In the genomic region with DNA sequence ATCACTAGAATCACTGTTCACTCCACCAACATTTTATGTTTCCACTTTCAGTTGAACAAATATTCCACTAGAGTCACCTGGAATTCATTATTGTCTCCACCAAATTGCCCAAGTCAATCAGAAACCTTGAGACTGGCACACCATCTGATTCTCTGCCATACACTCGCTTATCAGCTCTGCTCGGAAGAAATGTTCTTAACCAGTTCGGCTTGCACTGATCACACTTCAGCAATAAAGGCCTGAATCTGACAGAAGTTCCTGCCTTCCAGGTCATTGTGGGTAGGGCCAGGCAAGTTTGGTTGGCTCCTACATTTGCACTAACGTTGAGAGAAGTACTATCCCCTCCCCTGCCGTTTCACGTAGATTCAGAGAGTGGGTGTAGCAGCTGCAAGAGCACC, we compare ENCODE assay signal across 1 cellular context.
A peak's percentile ranks its signal among the peaks of the same experiment; 100 is the strongest.
TF ChIP-seq lines count a peak whose summit lies in the region.

No MANE protein-coding gene starts in this region.

TF ChIP-seq in HepG2, 621 proteins besides CTCF, POLR2A, EP300 and RAD21 (continues in another document):
- no peak for TF ChIP-seq SRF (IDR thresholded peaks at IDR 0.05; ENCODE audit: low read depth, low read length)
- TF ChIP-seq, protein P1, sequence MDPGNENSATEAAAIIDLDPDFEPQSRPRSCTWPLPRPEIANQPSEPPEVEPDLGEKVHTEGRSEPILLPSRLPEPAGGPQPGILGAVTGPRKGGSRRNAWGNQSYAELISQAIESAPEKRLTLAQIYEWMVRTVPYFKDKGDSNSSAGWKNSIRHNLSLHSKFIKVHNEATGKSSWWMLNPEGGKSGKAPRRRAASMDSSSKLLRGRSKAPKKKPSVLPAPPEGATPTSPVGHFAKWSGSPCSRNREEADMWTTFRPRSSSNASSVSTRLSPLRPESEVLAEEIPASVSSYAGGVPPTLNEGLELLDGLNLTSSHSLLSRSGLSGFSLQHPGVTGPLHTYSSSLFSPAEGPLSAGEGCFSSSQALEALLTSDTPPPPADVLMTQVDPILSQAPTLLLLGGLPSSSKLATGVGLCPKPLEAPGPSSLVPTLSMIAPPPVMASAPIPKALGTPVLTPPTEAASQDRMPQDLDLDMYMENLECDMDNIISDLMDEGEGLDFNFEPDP (CRISPR knock-in tag; conservative IDR thresholded peaks at IDR 0.05) = 0 out of 2 replicates have a peak, but pooled peaks have one; percentile 11
- TF ChIP-seq ZNF253 (CRISPR knock-in tag; IDR thresholded peaks at IDR 0.05; ENCODE audit: borderline replicate concordance) = no peak
- TF ChIP-seq MXD4 (CRISPR knock-in tag; IDR thresholded peaks at IDR 0.05) = no peak
- 0 out of 2 replicates have a peak, but pooled peaks have one; percentile 2 for TF ChIP-seq ZNF543 (CRISPR knock-in tag; IDR thresholded peaks at IDR 0.05)
- peak; percentile 27; the same call in 1 of the 2 replicates for TF ChIP-seq ZNF143 (CRISPR knock-in tag; IDR thresholded peaks at IDR 0.05)
- no peak for TF ChIP-seq TBX3 (IDR thresholded peaks at IDR 0.05; ENCODE audit: borderline replicate concordance)
- TF ChIP-seq ESRRA (CRISPR knock-in tag; IDR thresholded peaks at IDR 0.05; ENCODE audit: low read depth) = 0 out of 2 replicates have a peak, but pooled peaks have one; percentile 16
- TF ChIP-seq NONO (IDR thresholded peaks at IDR 0.05) = no peak
- 0 out of 2 replicates have a peak, but pooled peaks have one; percentile 29 for TF ChIP-seq NONO (CRISPR knock-in tag; conservative IDR thresholded peaks at IDR 0.05)
- TF ChIP-seq ZNF292 (CRISPR knock-in tag; IDR thresholded peaks at IDR 0.05; ENCODE audit: borderline replicate concordance, low read depth) = no peak
- no peak for TF ChIP-seq SIN3B (IDR thresholded peaks at IDR 0.05; ENCODE audit: low read length)
- TF ChIP-seq, protein P2, sequence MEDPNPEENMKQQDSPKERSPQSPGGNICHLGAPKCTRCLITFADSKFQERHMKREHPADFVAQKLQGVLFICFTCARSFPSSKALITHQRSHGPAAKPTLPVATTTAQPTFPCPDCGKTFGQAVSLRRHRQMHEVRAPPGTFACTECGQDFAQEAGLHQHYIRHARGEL (CRISPR knock-in tag; IDR thresholded peaks at IDR 0.05) = no peak
- TF ChIP-seq ZNF367 (CRISPR knock-in tag; IDR thresholded peaks at IDR 0.05; ENCODE audit: borderline replicate concordance) = no peak
- no peak for TF ChIP-seq ZFY (CRISPR knock-in tag; IDR thresholded peaks at IDR 0.05)
- peak; percentile 2; the same call in 1 of the 2 replicates for TF ChIP-seq ZNF510 (CRISPR knock-in tag; IDR thresholded peaks at IDR 0.05; ENCODE audit: low read depth)
- TF ChIP-seq POLR2AphosphoS2 (IDR thresholded peaks at IDR 0.05; ENCODE audit: low read depth, low read length) = no peak
- TF ChIP-seq, protein P3, sequence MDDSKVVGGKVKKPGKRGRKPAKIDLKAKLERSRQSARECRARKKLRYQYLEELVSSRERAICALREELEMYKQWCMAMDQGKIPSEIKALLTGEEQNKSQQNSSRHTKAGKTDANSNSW (CRISPR knock-in tag; IDR thresholded peaks at IDR 0.05; ENCODE audit: borderline replicate concordance) = no peak
- TF ChIP-seq, protein P4, sequence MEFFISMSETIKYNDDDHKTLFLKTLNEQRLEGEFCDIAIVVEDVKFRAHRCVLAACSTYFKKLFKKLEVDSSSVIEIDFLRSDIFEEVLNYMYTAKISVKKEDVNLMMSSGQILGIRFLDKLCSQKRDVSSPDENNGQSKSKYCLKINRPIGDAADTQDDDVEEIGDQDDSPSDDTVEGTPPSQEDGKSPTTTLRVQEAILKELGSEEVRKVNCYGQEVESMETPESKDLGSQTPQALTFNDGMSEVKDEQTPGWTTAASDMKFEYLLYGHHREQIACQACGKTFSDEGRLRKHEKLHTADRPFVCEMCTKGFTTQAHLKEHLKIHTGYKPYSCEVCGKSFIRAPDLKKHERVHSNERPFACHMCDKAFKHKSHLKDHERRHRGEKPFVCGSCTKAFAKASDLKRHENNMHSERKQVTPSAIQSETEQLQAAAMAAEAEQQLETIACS (CRISPR knock-in tag; IDR thresholded peaks at IDR 0.05) = no peak
- no peak for TF ChIP-seq RAD51 (IDR thresholded peaks at IDR 0.05; ENCODE audit: borderline replicate concordance)
- no peak for TF ChIP-seq CBX5 (CRISPR knock-in tag; IDR thresholded peaks at IDR 0.05; ENCODE audit: borderline replicate concordance)
- TF ChIP-seq, protein P5, sequence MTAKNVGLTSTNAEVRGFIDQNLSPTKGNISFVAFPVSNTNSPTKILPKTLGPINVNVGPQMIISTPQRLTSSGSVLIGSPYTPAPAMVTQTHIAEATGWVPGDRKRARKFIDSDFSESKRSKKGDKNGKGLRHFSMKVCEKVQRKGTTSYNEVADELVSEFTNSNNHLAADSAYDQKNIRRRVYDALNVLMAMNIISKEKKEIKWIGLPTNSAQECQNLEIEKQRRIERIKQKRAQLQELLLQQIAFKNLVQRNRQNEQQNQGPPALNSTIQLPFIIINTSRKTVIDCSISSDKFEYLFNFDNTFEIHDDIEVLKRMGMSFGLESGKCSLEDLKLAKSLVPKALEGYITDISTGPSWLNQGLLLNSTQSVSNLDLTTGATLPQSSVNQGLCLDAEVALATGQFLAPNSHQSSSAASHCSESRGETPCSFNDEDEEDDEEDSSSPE (CRISPR knock-in tag; IDR thresholded peaks at IDR 0.05) = 0 out of 2 replicates have a peak, but pooled peaks have one; percentile 7
- TF ChIP-seq HOXD1 (CRISPR knock-in tag; IDR thresholded peaks at IDR 0.05) = no peak
- TF ChIP-seq MXI1 (IDR thresholded peaks at IDR 0.05; ENCODE audit: borderline replicate concordance, low read depth, low read length) = no peak
- no peak for TF ChIP-seq CBX2 (IDR thresholded peaks at IDR 0.05; ENCODE audit: low read depth, low read length)
- no peak for TF ChIP-seq CBX2 (CRISPR knock-in tag; IDR thresholded peaks at IDR 0.05; ENCODE audit: low read depth)
- no peak for TF ChIP-seq ZFP36 (IDR thresholded peaks at IDR 0.05; ENCODE audit: borderline replicate concordance, low read depth, low read length, partially characterized antibody)
- TF ChIP-seq ZNF430 (CRISPR knock-in tag; IDR thresholded peaks at IDR 0.05) = no peak
- no peak for TF ChIP-seq ZNF782 (CRISPR knock-in tag; IDR thresholded peaks at IDR 0.05; ENCODE audit: borderline replicate concordance)
- TF ChIP-seq, protein P6, sequence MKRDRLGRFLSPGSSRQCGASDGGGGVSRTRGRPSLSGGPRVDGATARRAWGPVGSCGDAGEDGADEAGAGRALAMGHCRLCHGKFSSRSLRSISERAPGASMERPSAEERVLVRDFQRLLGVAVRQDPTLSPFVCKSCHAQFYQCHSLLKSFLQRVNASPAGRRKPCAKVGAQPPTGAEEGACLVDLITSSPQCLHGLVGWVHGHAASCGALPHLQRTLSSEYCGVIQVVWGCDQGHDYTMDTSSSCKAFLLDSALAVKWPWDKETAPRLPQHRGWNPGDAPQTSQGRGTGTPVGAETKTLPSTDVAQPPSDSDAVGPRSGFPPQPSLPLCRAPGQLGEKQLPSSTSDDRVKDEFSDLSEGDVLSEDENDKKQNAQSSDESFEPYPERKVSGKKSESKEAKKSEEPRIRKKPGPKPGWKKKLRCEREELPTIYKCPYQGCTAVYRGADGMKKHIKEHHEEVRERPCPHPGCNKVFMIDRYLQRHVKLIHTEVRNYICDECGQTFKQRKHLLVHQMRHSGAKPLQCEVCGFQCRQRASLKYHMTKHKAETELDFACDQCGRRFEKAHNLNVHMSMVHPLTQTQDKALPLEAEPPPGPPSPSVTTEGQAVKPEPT (CRISPR knock-in tag; IDR thresholded peaks at IDR 0.05; ENCODE audit: low read depth) = no peak
- TF ChIP-seq YEATS4 (CRISPR knock-in tag; IDR thresholded peaks at IDR 0.05; ENCODE audit: borderline replicate concordance) = no peak
- TF ChIP-seq REXO4 (CRISPR knock-in tag; IDR thresholded peaks at IDR 0.05; ENCODE audit: borderline replicate concordance) = no peak
- no peak for TF ChIP-seq ZSCAN30 (CRISPR knock-in tag; IDR thresholded peaks at IDR 0.05)
- TF ChIP-seq, protein P7, sequence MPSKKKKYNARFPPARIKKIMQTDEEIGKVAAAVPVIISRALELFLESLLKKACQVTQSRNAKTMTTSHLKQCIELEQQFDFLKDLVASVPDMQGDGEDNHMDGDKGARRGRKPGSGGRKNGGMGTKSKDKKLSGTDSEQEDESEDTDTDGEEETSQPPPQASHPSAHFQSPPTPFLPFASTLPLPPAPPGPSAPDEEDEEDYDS (CRISPR knock-in tag; IDR thresholded peaks at IDR 0.05) = 0 out of 2 replicates have a peak, but pooled peaks have one; percentile 13
- TF ChIP-seq, protein P8, sequence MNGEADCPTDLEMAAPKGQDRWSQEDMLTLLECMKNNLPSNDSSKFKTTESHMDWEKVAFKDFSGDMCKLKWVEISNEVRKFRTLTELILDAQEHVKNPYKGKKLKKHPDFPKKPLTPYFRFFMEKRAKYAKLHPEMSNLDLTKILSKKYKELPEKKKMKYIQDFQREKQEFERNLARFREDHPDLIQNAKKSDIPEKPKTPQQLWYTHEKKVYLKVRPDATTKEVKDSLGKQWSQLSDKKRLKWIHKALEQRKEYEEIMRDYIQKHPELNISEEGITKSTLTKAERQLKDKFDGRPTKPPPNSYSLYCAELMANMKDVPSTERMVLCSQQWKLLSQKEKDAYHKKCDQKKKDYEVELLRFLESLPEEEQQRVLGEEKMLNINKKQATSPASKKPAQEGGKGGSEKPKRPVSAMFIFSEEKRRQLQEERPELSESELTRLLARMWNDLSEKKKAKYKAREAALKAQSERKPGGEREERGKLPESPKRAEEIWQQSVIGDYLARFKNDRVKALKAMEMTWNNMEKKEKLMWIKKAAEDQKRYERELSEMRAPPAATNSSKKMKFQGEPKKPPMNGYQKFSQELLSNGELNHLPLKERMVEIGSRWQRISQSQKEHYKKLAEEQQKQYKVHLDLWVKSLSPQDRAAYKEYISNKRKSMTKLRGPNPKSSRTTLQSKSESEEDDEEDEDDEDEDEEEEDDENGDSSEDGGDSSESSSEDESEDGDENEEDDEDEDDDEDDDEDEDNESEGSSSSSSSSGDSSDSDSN (CRISPR knock-in tag; IDR thresholded peaks at IDR 0.05) = no peak
- TF ChIP-seq NFYB (CRISPR knock-in tag; IDR thresholded peaks at IDR 0.05) = no peak
- no peak; the same call in 1 of the 2 replicates for TF ChIP-seq GATAD1 (CRISPR knock-in tag; IDR thresholded peaks at IDR 0.05)
- no peak for TF ChIP-seq TOPORS (CRISPR knock-in tag; IDR thresholded peaks at IDR 0.05)
- TF ChIP-seq ZNF672 (CRISPR knock-in tag; IDR thresholded peaks at IDR 0.05) = no peak
- peak; percentile 47 for TF ChIP-seq DPF2 (CRISPR knock-in tag; IDR thresholded peaks at IDR 0.05; ENCODE audit: borderline replicate concordance, low read depth)
- TF ChIP-seq ZBTB7B (CRISPR knock-in tag; IDR thresholded peaks at IDR 0.05) = no peak
- TF ChIP-seq, protein P9, sequence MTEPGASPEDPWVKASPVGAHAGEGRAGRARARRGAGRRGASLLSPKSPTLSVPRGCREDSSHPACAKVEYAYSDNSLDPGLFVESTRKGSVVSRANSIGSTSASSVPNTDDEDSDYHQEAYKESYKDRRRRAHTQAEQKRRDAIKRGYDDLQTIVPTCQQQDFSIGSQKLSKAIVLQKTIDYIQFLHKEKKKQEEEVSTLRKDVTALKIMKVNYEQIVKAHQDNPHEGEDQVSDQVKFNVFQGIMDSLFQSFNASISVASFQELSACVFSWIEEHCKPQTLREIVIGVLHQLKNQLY (CRISPR knock-in tag; IDR thresholded peaks at IDR 0.05) = no peak
- TF ChIP-seq, protein P10, sequence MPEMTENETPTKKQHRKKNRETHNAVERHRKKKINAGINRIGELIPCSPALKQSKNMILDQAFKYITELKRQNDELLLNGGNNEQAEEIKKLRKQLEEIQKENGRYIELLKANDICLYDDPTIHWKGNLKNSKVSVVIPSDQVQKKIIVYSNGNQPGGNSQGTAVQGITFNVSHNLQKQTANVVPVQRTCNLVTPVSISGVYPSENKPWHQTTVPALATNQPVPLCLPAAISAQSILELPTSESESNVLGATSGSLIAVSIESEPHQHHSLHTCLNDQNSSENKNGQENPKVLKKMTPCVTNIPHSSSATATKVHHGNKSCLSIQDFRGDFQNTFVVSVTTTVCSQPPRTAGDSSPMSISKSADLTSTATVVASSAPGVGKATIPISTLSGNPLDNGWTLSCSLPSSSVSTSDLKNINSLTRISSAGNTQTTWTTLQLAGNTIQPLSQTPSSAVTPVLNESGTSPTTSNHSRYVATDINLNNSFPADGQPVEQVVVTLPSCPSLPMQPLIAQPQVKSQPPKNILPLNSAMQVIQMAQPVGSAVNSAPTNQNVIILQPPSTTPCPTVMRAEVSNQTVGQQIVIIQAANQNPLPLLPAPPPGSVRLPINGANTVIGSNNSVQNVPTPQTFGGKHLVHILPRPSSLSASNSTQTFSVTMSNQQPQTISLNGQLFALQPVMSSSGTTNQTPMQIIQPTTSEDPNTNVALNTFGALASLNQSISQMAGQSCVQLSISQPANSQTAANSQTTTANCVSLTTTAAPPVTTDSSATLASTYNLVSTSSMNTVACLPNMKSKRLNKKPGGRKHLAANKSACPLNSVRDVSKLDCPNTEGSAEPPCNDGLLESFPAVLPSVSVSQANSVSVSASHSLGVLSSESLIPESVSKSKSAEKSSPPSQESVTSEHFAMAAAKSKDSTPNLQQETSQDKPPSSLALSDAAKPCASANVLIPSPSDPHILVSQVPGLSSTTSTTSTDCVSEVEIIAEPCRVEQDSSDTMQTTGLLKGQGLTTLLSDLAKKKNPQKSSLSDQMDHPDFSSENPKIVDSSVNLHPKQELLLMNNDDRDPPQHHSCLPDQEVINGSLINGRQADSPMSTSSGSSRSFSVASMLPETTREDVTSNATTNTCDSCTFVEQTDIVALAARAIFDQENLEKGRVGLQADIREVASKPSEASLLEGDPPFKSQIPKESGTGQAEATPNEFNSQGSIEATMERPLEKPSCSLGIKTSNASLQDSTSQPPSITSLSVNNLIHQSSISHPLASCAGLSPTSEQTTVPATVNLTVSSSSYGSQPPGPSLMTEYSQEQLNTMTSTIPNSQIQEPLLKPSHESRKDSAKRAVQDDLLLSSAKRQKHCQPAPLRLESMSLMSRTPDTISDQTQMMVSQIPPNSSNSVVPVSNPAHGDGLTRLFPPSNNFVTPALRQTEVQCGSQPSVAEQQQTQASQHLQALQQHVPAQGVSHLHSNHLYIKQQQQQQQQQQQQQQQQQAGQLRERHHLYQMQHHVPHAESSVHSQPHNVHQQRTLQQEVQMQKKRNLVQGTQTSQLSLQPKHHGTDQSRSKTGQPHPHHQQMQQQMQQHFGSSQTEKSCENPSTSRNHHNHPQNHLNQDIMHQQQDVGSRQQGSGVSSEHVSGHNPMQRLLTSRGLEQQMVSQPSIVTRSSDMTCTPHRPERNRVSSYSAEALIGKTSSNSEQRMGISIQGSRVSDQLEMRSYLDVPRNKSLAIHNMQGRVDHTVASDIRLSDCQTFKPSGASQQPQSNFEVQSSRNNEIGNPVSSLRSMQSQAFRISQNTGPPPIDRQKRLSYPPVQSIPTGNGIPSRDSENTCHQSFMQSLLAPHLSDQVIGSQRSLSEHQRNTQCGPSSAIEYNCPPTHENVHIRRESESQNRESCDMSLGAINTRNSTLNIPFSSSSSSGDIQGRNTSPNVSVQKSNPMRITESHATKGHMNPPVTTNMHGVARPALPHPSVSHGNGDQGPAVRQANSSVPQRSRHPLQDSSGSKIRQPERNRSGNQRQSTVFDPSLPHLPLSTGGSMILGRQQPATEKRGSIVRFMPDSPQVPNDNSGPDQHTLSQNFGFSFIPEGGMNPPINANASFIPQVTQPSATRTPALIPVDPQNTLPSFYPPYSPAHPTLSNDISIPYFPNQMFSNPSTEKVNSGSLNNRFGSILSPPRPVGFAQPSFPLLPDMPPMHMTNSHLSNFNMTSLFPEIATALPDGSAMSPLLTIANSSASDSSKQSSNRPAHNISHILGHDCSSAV (CRISPR knock-in tag; IDR thresholded peaks at IDR 0.05; ENCODE audit: borderline replicate concordance) = no peak
- TF ChIP-seq ZNF121 (CRISPR knock-in tag; IDR thresholded peaks at IDR 0.05) = no peak
- TF ChIP-seq ATM (IDR thresholded peaks at IDR 0.05; ENCODE audit: borderline replicate concordance) = no peak
